Comparison of ENCODE assay signal across 8 cellular contexts in the genomic region with DNA sequence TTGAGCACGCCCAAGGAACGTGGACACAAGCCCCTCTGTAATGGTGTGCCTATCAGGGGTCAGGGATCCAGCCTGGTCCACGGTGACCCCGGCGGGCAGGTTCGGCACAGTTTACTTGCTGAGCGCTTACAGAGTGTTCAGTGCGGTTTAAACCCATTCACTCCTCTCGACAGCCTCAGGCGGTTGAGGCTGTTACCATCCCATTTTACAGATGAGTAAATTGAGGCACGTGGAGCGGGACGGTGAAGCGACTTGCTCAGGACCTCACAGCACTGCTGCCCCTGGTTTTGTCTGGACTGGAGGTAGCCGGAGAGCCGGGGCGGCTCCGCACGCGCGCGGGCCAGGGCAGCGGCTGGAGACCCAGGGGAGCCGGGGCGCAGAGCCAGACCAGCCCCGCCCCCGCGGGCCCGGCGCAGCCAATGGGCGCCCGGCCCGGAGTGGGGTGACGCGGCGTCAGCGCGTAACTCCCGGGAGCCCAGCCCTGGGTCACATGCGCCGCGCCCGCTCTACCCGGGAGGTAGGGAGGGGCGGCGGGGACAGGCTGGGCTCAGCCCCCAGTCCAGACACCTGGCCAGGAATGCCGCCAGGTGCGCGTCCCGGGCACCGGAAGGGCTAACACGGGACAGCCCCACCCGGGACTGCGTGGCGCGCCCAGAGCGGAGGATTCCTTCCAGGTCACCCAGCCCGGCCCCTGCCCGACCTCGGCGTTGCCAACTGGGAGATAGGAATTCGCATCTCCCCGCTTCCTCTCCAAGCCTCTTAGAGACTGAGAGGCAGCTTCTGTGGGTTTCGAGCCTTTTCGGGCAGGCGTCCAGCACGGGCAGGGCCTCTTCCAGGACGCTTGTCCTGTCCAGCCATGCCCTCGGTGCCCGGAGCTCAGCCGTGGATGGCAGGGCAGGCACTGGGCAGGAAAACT.
DNase-seq lines count a peak whose midpoint lies in the region; ATAC-seq and TF ChIP-seq lines count a peak whose summit lies in the region.

No MANE protein-coding gene starts in this region.

- H3K4me3 ChIP-seq in astrocyte of the spinal cord (ENCODE audit: low read depth, low read length) (peak overlapping the region; percentile 32), retinal pigment epithelial cell (ENCODE audit: low read length) (peak overlapping the region; percentile 37)

- ATAC-seq in HG02623 (IDR thresholded peaks at IDR 0.05; ENCODE audit: unreplicated experiment) = peak; percentile 58

- TF ChIP-seq CTCF in astrocyte of the spinal cord (IDR thresholded peaks at IDR 0.05; ENCODE audit: low read depth, low read length) (no peak), retinal pigment epithelial cell (conservative IDR thresholded peaks at IDR 0.05; ENCODE audit: low read depth, low read length) (no peak)

- DNase-seq in NCI-H146 treated with DMSO at 0.1 percent for 48 hours (lab: John Stamatoyannopoulos, UW; ENCODE audit: unreplicated experiment) = peak; percentile 82
- DNase-seq in T1000 (lab: John Stamatoyannopoulos, UW) = peak; percentile 80
- DNase-seq in astrocyte of the spinal cord (ENCODE audit: low read depth, low spot score) = peak; percentile 88
- peak; percentile 84 to 86 for DNase-seq in hippocampal formation (lab: John Stamatoyannopoulos, UW)
- peak; percentile 74 for DNase-seq in retinal pigment epithelial cell (ENCODE audit: low read depth)
- DNase-seq in NCI-H2227 (lab: John Stamatoyannopoulos, UW; ENCODE audit: unreplicated experiment) = no peak

- in situ Hi-C loops in astrocyte of the spinal cord (cut with HindIII; ENCODE audit: low sequenced_read_pairs) = no loop called here

- peak; percentile 94 for TF ChIP-seq POLR2A in GM10847 (IDR thresholded peaks at IDR 0.05; ENCODE audit: extremely low read depth, insufficient read length)
